Comparison of ENCODE assay signal across 9 cellular contexts in genomic region chr19:19201697-19202630, GRCh38. TPM values are rescaled to one million over a fixed set of nuclear protein-coding genes. Genes with fewer than 3 reads are reported as not detected.
A peak's percentile ranks its signal among the peaks of the same experiment; 100 is the strongest.
DNase-seq lines count a peak whose midpoint lies in the region; ATAC-seq and TF ChIP-seq lines count a peak whose summit lies in the region.
"Had no signal": no experiment of that assay in that cellular context is flagged by ENCODE, and none has a peak within 500 bp of the region (broad histone marks: within the 10 kb centered on the region; RNA-seq: fewer than 3 reads in every experiment).

No MANE protein-coding gene starts in this region.

- no peak overlapping the region for H3K27ac Mint-ChIP-seq in progenitor cell of endocrine pancreas

- H3K27me3 ChIP-seq in esophagus (ENCODE audit: control insufficient read depth in 1 of 2, insufficient read depth in 2 of 2, low read length in 2 of 2): no peaks in the 10 kb centered on the region

- peaks cover 6% of the 10 kb centered on the region for H3K4me1 Mint-ChIP-seq in progenitor cell of endocrine pancreas (ENCODE audit: low read depth)

- peaks cover 5% of the 10 kb centered on the region for H3K36me3 Mint-ChIP-seq in progenitor cell of endocrine pancreas (ENCODE audit: insufficient read depth)

- H3K36me3 ChIP-seq in ES-I3 (ENCODE audit: insufficient read depth, low read length) (no peaks in the 10 kb centered on the region), esophagus (ENCODE audit: control insufficient read depth in 2 of 2, insufficient read depth in 2 of 2, low read length in 1 of 2) (peaks cover 3 to 22% of the 10 kb centered on the region in 2 donors)

- H3K27ac ChIP-seq in esophagus (ENCODE audit: low read depth in 2 of 2, low read length in 1 of 2) (peak overlapping the region; percentile 74 to 83), substantia nigra (ENCODE audit: low read depth, low read length, poor library complexity, severe bottlenecking) (no peak overlapping the region)

- H3K4me3 ChIP-seq in esophagus (ENCODE audit: low read depth in 1 of 2, low read length in 2 of 2): peak overlapping the region; percentile 66 to 68

- 70 to 71% methylated on average over 19 of the region's 19 CpGs for WGBS in esophagus, 2 donors

- H3K27me3 Mint-ChIP-seq in progenitor cell of endocrine pancreas: peaks cover 22% of the 10 kb centered on the region

- ATAC-seq in GM18511 (IDR thresholded peaks at IDR 0.05; ENCODE audit: unreplicated experiment): no peak

- DNase-seq in progenitor cell of endocrine pancreas (ENCODE audit: low spot score, unreplicated experiment) (no peak), NCI-H128 (lab: John Stamatoyannopoulos, UW; ENCODE audit: unreplicated experiment) (no peak), substantia nigra (lab: John Stamatoyannopoulos, UW) (no peak), Kasumi-1 (lab: John Stamatoyannopoulos, UW) (no peak)
- DNase-seq: dermis blood vessel endothelial cell had no signal

- 0 out of 2 replicates have a peak overlapping the region, but pooled peaks have one; percentile 86 for H3K9ac ChIP-seq in ES-I3 (ENCODE audit: low read depth, low read length)

- H3K4me1 ChIP-seq in ES-I3 (ENCODE audit: insufficient read depth, low read length) (no peaks in the 10 kb centered on the region), esophagus (ENCODE audit: control insufficient read depth in 2 of 2, insufficient read depth in 2 of 2, low read length in 1 of 2) (peaks cover 0 to 11% of the 10 kb centered on the region in 2 donors)

- no peaks in the 10 kb centered on the region for H3K9me3 Mint-ChIP-seq in progenitor cell of endocrine pancreas (ENCODE audit: low read depth)

- no peaks in the 10 kb centered on the region for H3K9me3 ChIP-seq in ES-I3 (ENCODE audit: control insufficient read depth, insufficient read depth, low read length)
- no peaks in the 10 kb centered on the region for H3K9me3 ChIP-seq in esophagus (ENCODE audit: control insufficient read depth in 2 of 2, insufficient read depth in 1 of 2, low read depth in 1 of 2, low read length in 1 of 2)

- H3K4me3 Mint-ChIP-seq in progenitor cell of endocrine pancreas (ENCODE audit: low read depth): peak overlapping the region; percentile 83

- TF ChIP-seq CTCF in progenitor cell of endocrine pancreas (IDR thresholded peaks at IDR 0.05; ENCODE audit: unreplicated experiment): no peak

TF ChIP-seq in PFSK-1, 5 proteins besides CTCF, POLR2A, EP300 and RAD21:
- TF ChIP-seq TAF1 (IDR thresholded peaks at IDR 0.05; ENCODE audit: borderline replicate concordance, insufficient read depth, low read length) (no peak), POLR2AphosphoS5 (IDR thresholded peaks at IDR 0.05; ENCODE audit: low read depth, low read length) (peak; percentile 17; the same call in 1 of the 2 replicates)

RNA-seq across cellular contexts. Expression of gene NR2C2AP, which starts 1.2 kb away (rescaled TPM):
- polyA plus RNA-seq in PFSK-1 (2012; ENCODE audit: insufficient read length, low read depth): 20.7 TPM
- polyA plus RNA-seq in esophagus: 10 to 100 TPM; 20.1 to 21.9 TPM
- total RNA-seq in progenitor cell of endocrine pancreas: 10.6 and 12.2 TPM in 2 replicates

RNA-seq across cellular contexts. Expression of gene NCAN, which starts 9.8 kb away (rescaled TPM):
- not detected for polyA plus RNA-seq in PFSK-1 (2012; ENCODE audit: insufficient read length, low read depth)
- polyA plus RNA-seq in esophagus: under 1 TPM; 0.01 to 0.02 TPM
- total RNA-seq in progenitor cell of endocrine pancreas: 0.17 and 0.36 TPM in 2 replicates
- total RNA-seq: dermis blood vessel endothelial cell had no signal

RNA-seq across cellular contexts. Expression of gene RFXANK, which starts 9.9 kb away (rescaled TPM):
- polyA plus RNA-seq in PFSK-1 (2012; ENCODE audit: insufficient read length, low read depth): 324 TPM
- 10 to 100 TPM; 73.6 to 94.1 TPM for polyA plus RNA-seq in esophagus
- 134 and 135 TPM in 2 replicates for total RNA-seq in progenitor cell of endocrine pancreas

RNA-seq across cellular contexts. Expression of gene BORCS8, which starts 10.0 kb away (rescaled TPM):
- 25.7 TPM for polyA plus RNA-seq in PFSK-1 (2012; ENCODE audit: insufficient read length, low read depth)
- 10 to 100 TPM; 18.3 to 22.8 TPM for polyA plus RNA-seq in esophagus
- total RNA-seq in progenitor cell of endocrine pancreas: 28.9 and 33.9 TPM in 2 replicates

RNA-seq across cellular contexts. Expression of gene MEF2B, which starts 31.9 kb away (rescaled TPM):
- 1.6 TPM for polyA plus RNA-seq in PFSK-1 (2012; ENCODE audit: insufficient read length, low read depth)
- under 1 TPM; 0.31 to 0.63 TPM for polyA plus RNA-seq in esophagus
- total RNA-seq in progenitor cell of endocrine pancreas: 4.2 and 4.4 TPM in 2 replicates
